ENCODE assay signal across 8 cellular contexts in the genomic region with DNA sequence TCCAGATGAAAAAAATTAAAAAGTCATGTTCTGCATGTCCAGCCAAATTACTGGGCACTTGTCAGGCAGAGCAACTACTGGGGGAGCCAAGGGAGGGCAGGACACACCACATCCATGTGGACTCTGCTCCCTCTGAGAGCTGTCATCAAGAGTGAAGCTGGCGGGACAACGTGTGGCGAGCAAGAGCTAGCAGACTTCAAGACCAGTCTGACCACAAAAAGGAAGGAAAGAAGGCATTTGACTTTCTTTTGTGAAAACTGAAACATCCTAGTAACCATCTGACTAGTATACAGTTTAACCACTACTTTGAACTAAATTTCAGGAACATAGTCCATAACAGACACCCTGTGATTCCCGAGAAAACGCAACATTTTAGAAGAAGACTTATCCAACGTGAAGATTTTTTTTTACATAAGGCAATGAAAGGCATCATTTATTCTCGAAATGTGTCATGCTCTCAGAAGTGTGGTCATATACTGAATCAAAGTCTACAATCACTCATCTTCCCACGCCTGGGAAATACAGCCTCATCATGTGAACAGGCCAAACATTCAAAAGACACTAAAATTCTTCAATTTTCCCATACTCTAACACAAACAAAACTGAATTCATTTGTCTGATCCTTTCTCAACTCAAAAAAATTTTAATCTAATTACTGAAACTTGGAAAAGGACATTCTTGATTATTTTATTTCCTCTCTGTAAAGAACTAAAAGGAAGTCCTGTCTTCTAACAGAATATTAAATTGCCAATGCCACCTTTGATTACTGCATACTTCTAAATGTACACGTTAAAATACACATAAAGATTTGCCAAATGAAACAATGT. TPM values are rescaled to one million over a fixed set of nuclear protein-coding genes. Genes with fewer than 3 reads are reported as not detected.
DNase-seq lines count a peak whose midpoint lies in the region; ATAC-seq and TF ChIP-seq lines count a peak whose summit lies in the region.

No MANE protein-coding gene starts in this region.

- peak overlapping the region; percentile 16 for H3K4me3 ChIP-seq in GM12875 (ENCODE audit: low read depth, low read length)
- no peak overlapping the region for H3K4me3 ChIP-seq in mammary epithelial cell (replicated peaks in 1 of 3; ENCODE audit: insufficient read depth in 1 of 3, low read depth in 2 of 3, low read length in 3 of 3)

- no peaks in the 10 kb centered on the region for H4K20me1 ChIP-seq in mammary epithelial cell (ENCODE audit: insufficient read depth, low read length)

- CTCF ChIA-PET in mammary epithelial cell (lab: Charles Lee; ENCODE audit: low non-redundant PET), result interaction anchor here (0.5 kb wide), 1 partner anchor 51 kb away, joined by 3 read pairs; no protein-coding TSS in a partner anchor

- TF ChIP-seq CTCF in GM12875 (IDR thresholded peaks at IDR 0.05; ENCODE audit: borderline replicate concordance, insufficient read depth, low read depth, low read length), result no peak
- TF ChIP-seq CTCF in mammary epithelial cell (conservative IDR thresholded peaks at IDR 0.05 in 1 of 2, IDR thresholded peaks at IDR 0.05 in 1 of 2; ENCODE audit: extremely low read depth in 1 of 2, insufficient read depth in 1 of 2, low read depth in 1 of 2, low read length in 2 of 2), result no peak
- TF ChIP-seq CTCF in osteocyte (IDR thresholded peaks at IDR 0.05), result no peak

- peaks cover 92% of the 10 kb centered on the region for H3K79me2 ChIP-seq in mammary epithelial cell (ENCODE audit: insufficient read depth, low read length)

- no peaks in the 10 kb centered on the region for H3K9me3 Mint-ChIP-seq in osteocyte (ENCODE audit: unreplicated experiment)

- ATAC-seq in GM21723 (IDR thresholded peaks at IDR 0.05; ENCODE audit: unreplicated experiment), result peak; percentile 79

- 90% methylated on average over 9 of the region's 9 CpGs for WGBS in mammary epithelial cell (ENCODE audit: low coverage, missing lambda C conversion rate)

- peaks cover 11% of the 10 kb centered on the region for H3K4me1 ChIP-seq in mammary epithelial cell (ENCODE audit: insufficient read depth, low read length)

- H3K27me3 Mint-ChIP-seq in osteocyte (ENCODE audit: unreplicated experiment), result no peaks in the 10 kb centered on the region

- in situ Hi-C loops in mammary epithelial cell (cut with MboI; ENCODE audit: low sequenced_read_pairs in 2 of 2), result no loop called here

- H3K27ac ChIP-seq in mammary epithelial cell (ENCODE audit: insufficient read depth, low read depth, low read length), result peak overlapping the region; percentile 5

- H3K9ac ChIP-seq in mammary epithelial cell (ENCODE audit: insufficient read depth, low read length), result no peak overlapping the region

- no peaks in the 10 kb centered on the region for H3K9me3 ChIP-seq in mammary epithelial cell (replicated peaks; ENCODE audit: insufficient read depth, low read length)

- no peak overlapping the region for H3K4me2 ChIP-seq in mammary epithelial cell (ENCODE audit: insufficient read depth, low read depth, low read length)

- H2AFZ ChIP-seq in mammary epithelial cell (ENCODE audit: low read depth, low read length), result no peak overlapping the region

- H3K27ac Mint-ChIP-seq in osteocyte (ENCODE audit: unreplicated experiment), result peak overlapping the region; percentile 94

- intact Hi-C loops in mammary epithelial cell (cut with micrococcal nuclease), result no loop called here

- no peaks in the 10 kb centered on the region for H3K27me3 ChIP-seq in mammary epithelial cell (ENCODE audit: insufficient read depth, low read length)

- peak overlapping the region; percentile 31 for H3K4me3 Mint-ChIP-seq in osteocyte (ENCODE audit: unreplicated experiment)

- dilution Hi-C loops in mammary epithelial cell (cut with HindIII; ENCODE audit: low sequenced_read_pairs), result no loop called here

- peaks cover 91% of the 10 kb centered on the region for H3K4me1 Mint-ChIP-seq in osteocyte (ENCODE audit: unreplicated experiment)

- no TSS peak for BruUV-seq in mammary epithelial cell (replicated peaks; lab: Mats Ljungman, UMichigan)

- H3K36me3 ChIP-seq in mammary epithelial cell (ENCODE audit: insufficient read depth, low read length), result no peaks in the 10 kb centered on the region

- peak; percentile 62 for DNase-seq in M059J (ENCODE audit: low read depth)
- peak; percentile 39 for DNase-seq in mammary epithelial cell
- no peak for DNase-seq in osteocyte (ENCODE audit: extremely low spot score, unreplicated experiment)
- no peak for DNase-seq in NCI-H2029 (lab: John Stamatoyannopoulos, UW)
- DNase-seq in NCI-H2171 (lab: John Stamatoyannopoulos, UW), result no peak
- DNase-seq in iPS-NIHi11 (ENCODE audit: low spot score), result no peak

- no peaks in the 10 kb centered on the region for H3K36me3 Mint-ChIP-seq in osteocyte (ENCODE audit: unreplicated experiment)

RNA-seq across cellular contexts. Expression of a gene that starts 15.5 kb away (rescaled TPM):
- 15.0 and 29.6 TPM in 2 replicates for total RNA-seq in M059J (2014; rRNA removed; shearing (Covaris generic))
- 10 to 100 TPM; 33.3 to 33.7 TPM for total RNA-seq in mammary epithelial cell
- 42.9 TPM for polyA plus RNA-seq in mammary epithelial cell
- 23.5 TPM for polyA minus RNA-seq in mammary epithelial cell
- 63.9 and 66.6 TPM in 2 replicates for total RNA-seq in osteocyte

Comparison
In these comparisons a context has a peak if more than half of its experiments do, and no peak if none do; other contexts are left out.
1. DNase-seq: peak in M059J (single experiment) and mammary epithelial cell (single experiment); none in osteocyte (single experiment), NCI-H2029 (single experiment), NCI-H2171 (single experiment) and iPS-NIHi11 (single experiment).